In the genomic region with DNA sequence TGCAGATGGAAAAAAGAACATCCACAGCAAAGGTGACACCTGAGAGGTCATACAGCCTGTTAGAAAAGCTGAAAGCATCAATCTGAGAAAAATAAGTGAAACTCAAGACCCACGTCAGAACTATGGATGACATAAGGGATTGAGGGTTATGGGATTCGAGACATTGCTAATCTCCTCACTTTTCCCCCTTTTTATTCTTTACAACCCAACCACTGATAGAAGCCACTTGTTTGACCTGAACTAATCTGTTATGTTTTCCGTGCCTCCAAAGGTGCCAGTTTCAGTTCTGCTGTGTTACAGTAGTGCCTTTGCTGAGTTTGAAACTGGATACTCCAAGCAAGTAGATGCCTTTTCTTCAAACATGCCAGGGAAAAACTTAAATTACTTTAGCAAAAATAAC, we compare ENCODE assay signal across 18 cellular contexts. TPM values are rescaled to one million over a fixed set of nuclear protein-coding genes. Genes with fewer than 3 reads are reported as not detected.
A peak's percentile ranks its signal among the peaks of the same experiment; 100 is the strongest.
DNase-seq lines count a peak whose midpoint lies in the region; ATAC-seq, FAIRE-seq and TF ChIP-seq lines count a peak whose summit lies in the region.
"Had no signal": no experiment of that assay in that cellular context is flagged by ENCODE, and none has a peak within 500 bp of the region (broad histone marks: within the 10 kb centered on the region; RNA-seq: fewer than 3 reads in every experiment).

No MANE protein-coding gene starts in this region.

- H3K27ac ChIP-seq in OCI-LY3 (ENCODE audit: low read length): no peak overlapping the region
- H3K27ac ChIP-seq in ovary: no peak overlapping the region
- H3K27ac ChIP-seq in body of pancreas: no peak overlapping the region
- H3K27ac ChIP-seq: BLaER1, GM23248, Peyer's patch, SJCRH30 had no signal

- H3K4me1 Mint-ChIP-seq in memory B cell: peaks cover 30% of the 10 kb centered on the region

- peak overlapping the region; percentile 21 for H3K4me3 Mint-ChIP-seq in memory B cell
- H3K4me3 Mint-ChIP-seq: CD4-positive, alpha-beta T cell; H9; T-cell had no signal

- TF ChIP-seq EP300 in ovary (IDR thresholded peaks at IDR 0.05): no peak

- H3K27me3 Mint-ChIP-seq in memory B cell: no peaks in the 10 kb centered on the region
- H3K27me3 Mint-ChIP-seq: CD4-positive, alpha-beta T cell; T-cell had no signal

- H3K4me3 ChIP-seq in OCI-LY3 (ENCODE audit: low read length) (no peak overlapping the region), ovary (no peak overlapping the region), body of pancreas (no peak overlapping the region)
- H3K4me3 ChIP-seq: BLaER1, GM23248, Peyer's patch, SJCRH30 had no signal

- H3K9me3 ChIP-seq in OCI-LY3 (ENCODE audit: insufficient read depth, low read length) (no peaks in the 10 kb centered on the region), ovary (no peaks in the 10 kb centered on the region), body of pancreas (no peaks in the 10 kb centered on the region)
- H3K9me3 ChIP-seq: BLaER1, Peyer's patch, SJCRH30 had no signal

- H3K4me1 ChIP-seq in OCI-LY3 (ENCODE audit: low read length) (peaks cover 52% of the 10 kb centered on the region), ovary (ENCODE audit: insufficient read depth) (no peaks in the 10 kb centered on the region), body of pancreas (peaks cover 5% of the 10 kb centered on the region)

- intact Hi-C loops in ovary (cut with DNase I) (no loop called here), body of pancreas (cut with DNase I) (no loop called here)

- no peak for TF ChIP-seq CTCF in OCI-LY3 (IDR thresholded peaks at IDR 0.05; ENCODE audit: low read depth, low read length)
- no peak for TF ChIP-seq CTCF in ovary (IDR thresholded peaks at IDR 0.05)
- TF ChIP-seq CTCF in body of pancreas (IDR thresholded peaks at IDR 0.05): no peak

- H3K27ac Mint-ChIP-seq in memory B cell: peak overlapping the region; percentile 24
- H3K27ac Mint-ChIP-seq: CD4-positive, alpha-beta T cell; H9; T-cell had no signal

- H3K79me2 ChIP-seq in OCI-LY3 (ENCODE audit: low read length): no peaks in the 10 kb centered on the region

- H3K9ac ChIP-seq in OCI-LY3 (ENCODE audit: low read length): no peak overlapping the region
- H3K9ac ChIP-seq: BLaER1, GM23248 had no signal

- FAIRE-seq in GM19239 (lab: Jason Lieb, UNC): peak; percentile 58

- no peaks in the 10 kb centered on the region for H3K27me3 ChIP-seq in OCI-LY3 (ENCODE audit: low read depth, low read length)
- no peaks in the 10 kb centered on the region for H3K27me3 ChIP-seq in ovary
- H3K27me3 ChIP-seq in body of pancreas: no peaks in the 10 kb centered on the region
- H3K27me3 ChIP-seq: BLaER1, Peyer's patch, SJCRH30 had no signal

- TF ChIP-seq POLR2A in ovary (IDR thresholded peaks at IDR 0.05): no peak
- no peak for TF ChIP-seq POLR2A in body of pancreas (IDR thresholded peaks at IDR 0.05)

- H3K36me3 ChIP-seq in OCI-LY3 (replicated peaks; ENCODE audit: low read depth, low read length) (no peaks in the 10 kb centered on the region), ovary (no peaks in the 10 kb centered on the region), body of pancreas (replicated peaks in 1 of 2; ENCODE audit: insufficient read depth in 1 of 2, low read depth in 2 of 2) (no peaks in the 10 kb centered on the region)
- H3K36me3 ChIP-seq: BLaER1, Peyer's patch, SJCRH30 had no signal

- ATAC-seq in memory B cell (ENCODE audit: low read depth): peak; percentile 49
- ATAC-seq in HG03571 (IDR thresholded peaks at IDR 0.05; ENCODE audit: unreplicated experiment): no peak
- no peak for ATAC-seq in GM21723 (IDR thresholded peaks at IDR 0.05; ENCODE audit: unreplicated experiment)
- ATAC-seq in body of pancreas: no peak
- ATAC-seq: T-cell had no signal

- DNase-seq in GM19239 (ENCODE audit: insufficient read length, low spot score) (no peak), memory B cell (ENCODE audit: low spot score in 2 of 2) (no peak), ovary (no peak), body of pancreas (no peak)
- DNase-seq: CD4-positive, alpha-beta T cell; GM23248; H9; Kasumi-1; NCI-H1436; NCI-H187 treated with DMSO at 0.1 percent for 48 hours; NCI-H2107; Peyer's patch; T-cell had no signal

- H4K20me1 ChIP-seq in OCI-LY3 (ENCODE audit: insufficient read depth, low read length): no peaks in the 10 kb centered on the region
- H4K20me1 ChIP-seq: BLaER1 had no signal

- WGBS in ovary, 3 donors: 86 to 93% (median 91%) methylated on average over 3 of the region's 3 CpGs
- WGBS in body of pancreas, 2 donors: 73 to 77% methylated on average over 3 of the region's 3 CpGs

- no peaks in the 10 kb centered on the region for H3K36me3 Mint-ChIP-seq in memory B cell
- H3K36me3 Mint-ChIP-seq: T-cell had no signal

- H3K9me3 Mint-ChIP-seq in memory B cell: no peaks in the 10 kb centered on the region
- H3K9me3 Mint-ChIP-seq: CD4-positive, alpha-beta T cell; H9; T-cell had no signal

- H2AFZ ChIP-seq in OCI-LY3 (ENCODE audit: low read depth, low read length): no peak overlapping the region
- H2AFZ ChIP-seq: GM23248 had no signal

- peak overlapping the region; percentile 77 for H3K4me2 ChIP-seq in OCI-LY3 (ENCODE audit: low read length)

RNA-seq across cellular contexts. Expression of a gene that starts 16.9 kb away (rescaled TPM):
- total RNA-seq in ovary (10 to 100 TPM; 37.1 to 77.3 (median 49.4) TPM), body of pancreas (10 to 100 TPM in 1 of 2 donors, 1 to 10 TPM in 1; 9.6 to 11.4 TPM)
- polyA plus RNA-seq in ovary: 10 to 100 TPM; 14.5 to 21.7 TPM
